In the genomic region with DNA sequence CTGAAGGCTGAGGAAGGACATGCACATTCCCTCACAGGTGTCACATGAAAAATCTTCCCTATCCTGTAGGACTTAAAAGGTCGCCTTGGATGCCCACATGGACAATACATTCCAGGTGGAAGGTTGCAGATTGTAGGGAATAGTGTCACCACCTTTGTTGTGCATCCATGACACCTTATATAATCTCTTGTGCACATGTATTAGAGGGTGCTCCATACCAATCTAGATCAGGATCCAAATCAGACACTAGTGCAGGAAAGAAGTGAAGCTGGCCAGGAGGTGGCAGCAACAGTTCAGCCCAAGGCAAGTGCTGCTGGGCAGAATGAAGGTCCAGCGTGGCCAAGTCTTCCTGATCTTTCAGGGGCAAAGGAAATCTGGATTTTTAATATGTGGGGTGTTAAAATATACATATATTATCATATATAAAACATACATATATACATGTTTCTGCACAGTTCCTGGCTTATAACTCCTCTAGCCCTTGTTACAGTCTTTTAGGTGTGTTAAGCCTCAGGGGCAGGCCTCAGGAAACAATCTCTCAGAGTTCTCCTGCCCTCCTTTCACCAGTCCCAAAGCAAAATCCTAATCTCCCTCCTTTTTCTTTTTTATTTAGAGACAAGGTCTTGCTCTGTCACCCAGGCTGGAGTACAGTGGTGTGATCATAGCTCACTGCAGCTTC, we compare ENCODE assay signal across 8 cellular contexts. TPM values are rescaled to one million over a fixed set of nuclear protein-coding genes. Genes with fewer than 3 reads are reported as not detected.
DNase-seq lines count a peak whose midpoint lies in the region; ATAC-seq, FAIRE-seq and TF ChIP-seq lines count a peak whose summit lies in the region.

No MANE protein-coding gene starts in this region.

- no peaks in the 10 kb centered on the region for H3K27me3 ChIP-seq in AG04450 (ENCODE audit: control insufficient read depth, insufficient read depth, low read length)
- H3K27me3 ChIP-seq in MG63: no peaks in the 10 kb centered on the region
- no peaks in the 10 kb centered on the region for H3K27me3 ChIP-seq in SU-DHL-6 (ENCODE audit: low read length)
- no peaks in the 10 kb centered on the region for H3K27me3 ChIP-seq in small intestine (ENCODE audit: control insufficient read depth in 2 of 2, insufficient read depth in 2 of 2, low read length in 2 of 2)

- H4K20me1 ChIP-seq in SU-DHL-6 (ENCODE audit: low read depth, low read length): no peaks in the 10 kb centered on the region

- no peaks in the 10 kb centered on the region for H3K9me2 ChIP-seq in SU-DHL-6 (replicated peaks; ENCODE audit: insufficient read depth, low read length)

- H3K27ac ChIP-seq in AG04450 (ENCODE audit: low read depth, low read length) (no peak overlapping the region), SU-DHL-6 (ENCODE audit: low read depth, low read length) (no peak overlapping the region), small intestine (ENCODE audit: low read depth in 1 of 2, low read length in 1 of 2) (no peak overlapping the region)

- H3K4me3 ChIP-seq in AG04450 (ENCODE audit: low read depth, low read length) (no peak overlapping the region), GM12875 (ENCODE audit: low read depth, low read length) (no peak overlapping the region), MG63 (no peak overlapping the region), SU-DHL-6 (ENCODE audit: insufficient read depth, low read length, poor library complexity, severe bottlenecking) (no peak overlapping the region), astrocyte of the spinal cord (ENCODE audit: low read depth, low read length) (no peak overlapping the region), small intestine (ENCODE audit: low read depth in 1 of 2, low read length in 2 of 2) (no peak overlapping the region)

- CTCF ChIA-PET in AG04450 (lab: Charles Lee): interaction anchor here (0.7 to 6.2 kb wide), 20 partner anchors 9 to 393 kb away, joined by 3 to 125 read pairs (median 4); partner anchors contain the start of gene CASP10

- in situ Hi-C loops in astrocyte of the spinal cord (cut with HindIII; ENCODE audit: low sequenced_read_pairs): no loop called here

- peak; percentile 38 for DNase-seq in AG04450 (ENCODE audit: low read depth, low spot score)
- peak; percentile 67 for DNase-seq in MG63
- peak; percentile 69 for DNase-seq in astrocyte of the spinal cord (ENCODE audit: low read depth, low spot score)
- DNase-seq in iPS DF 4.7 (ENCODE audit: extremely low read depth, low spot score): peak; percentile 28
- DNase-seq in small intestine: peak; percentile 74

- no peak overlapping the region for H3K4me2 ChIP-seq in SU-DHL-6 (ENCODE audit: low read depth, low read length, poor library complexity, severe bottlenecking)

- H3K36me3 ChIP-seq in MG63: peaks cover 35% of the 10 kb centered on the region
- peaks cover 34% of the 10 kb centered on the region for H3K36me3 ChIP-seq in SU-DHL-6 (ENCODE audit: low read length)
- H3K36me3 ChIP-seq in small intestine (ENCODE audit: control insufficient read depth in 2 of 2, insufficient read depth in 2 of 2, low read length in 2 of 2): peaks cover 6 to 11% of the 10 kb centered on the region in 2 donors

- no peak overlapping the region for H2AFZ ChIP-seq in SU-DHL-6 (ENCODE audit: low read depth, low read length, severe bottlenecking)

- no peak for TF ChIP-seq POLR2A in GM18505 (IDR thresholded peaks at IDR 0.05; ENCODE audit: borderline replicate concordance, extremely low read depth, insufficient read depth, insufficient read length)

- no peak for FAIRE-seq in small intestine (lab: Jason Lieb, UNC)

- no peak for ATAC-seq in GM18505 (IDR thresholded peaks at IDR 0.05; ENCODE audit: unreplicated experiment)

- WGBS in small intestine, 3 donors: 36 to 53% (median 49%) methylated on average over 2 of the region's 2 CpGs

- H3K9me3 ChIP-seq in AG04450 (ENCODE audit: control insufficient read depth, insufficient read depth, low read length) (no peaks in the 10 kb centered on the region), MG63 (no peaks in the 10 kb centered on the region), SU-DHL-6 (ENCODE audit: insufficient read depth, low read length) (no peaks in the 10 kb centered on the region), small intestine (ENCODE audit: control insufficient read depth, low read depth) (no peaks in the 10 kb centered on the region)

- POLR2A ChIA-PET in AG04450 (lab: Yijun Ruan, JAX): no interaction called here

- peaks cover 21% of the 10 kb centered on the region for H3F3A ChIP-seq in SU-DHL-6 (ENCODE audit: insufficient read depth)

- TF ChIP-seq CTCF in AG04450 (IDR thresholded peaks at IDR 0.05; ENCODE audit: low read depth, low read length) (peak; percentile 87), GM12875 (IDR thresholded peaks at IDR 0.05; ENCODE audit: borderline replicate concordance, insufficient read depth, low read depth, low read length) (peak; percentile 65; the same call in 1 of the 2 replicates), SU-DHL-6 (IDR thresholded peaks at IDR 0.05; ENCODE audit: insufficient read depth, low read length, poor library complexity, severe bottlenecking) (peak; percentile 71), astrocyte of the spinal cord (IDR thresholded peaks at IDR 0.05; ENCODE audit: low read depth, low read length) (peak; percentile 82)

- no peaks in the 10 kb centered on the region for H3K4me1 ChIP-seq in small intestine (ENCODE audit: control insufficient read depth in 2 of 2, insufficient read depth in 1 of 2, low read depth in 1 of 2, low read length in 1 of 2)

- H3K79me2 ChIP-seq in SU-DHL-6 (ENCODE audit: insufficient read depth, low read length): no peaks in the 10 kb centered on the region

- no peak overlapping the region for H3K9ac ChIP-seq in SU-DHL-6 (ENCODE audit: low read length)

RNA-seq across cellular contexts. Expression of gene NIF3L1, which starts 16.6 kb away (rescaled TPM):
- 36.6 and 38.7 TPM in 2 replicates for polyA plus RNA-seq in AG04450 (2011; rRNA removed)
- 22.7 and 26.2 TPM in 2 replicates for polyA minus RNA-seq in AG04450 (2011; rRNA and poly(A)+ RNA removed)
- total RNA-seq in MG63 (2014; rRNA removed; shearing (Covaris generic); ENCODE audit: low replicate concordance): 47.7 and 50.0 TPM in 2 replicates
- polyA plus RNA-seq in small intestine: 10 to 100 TPM; 17.6 to 33.2 (median 32.0) TPM

RNA-seq across cellular contexts. Expression of gene PPIL3, which starts 16.9 kb away (rescaled TPM):
- 31.0 and 40.8 TPM in 2 replicates for polyA plus RNA-seq in AG04450 (2011; rRNA removed)
- 7.4 and 12.8 TPM in 2 replicates for polyA minus RNA-seq in AG04450 (2011; rRNA and poly(A)+ RNA removed)
- total RNA-seq in MG63 (2014; rRNA removed; shearing (Covaris generic); ENCODE audit: low replicate concordance): 56.5 and 155 TPM in 2 replicates
- 10 to 100 TPM; 14.1 to 17.9 (median 14.6) TPM for polyA plus RNA-seq in small intestine

RNA-seq across cellular contexts. Expression of gene CLK1, which starts 41.3 kb away (rescaled TPM):
- 66.0 and 103 TPM in 2 replicates for polyA plus RNA-seq in AG04450 (2011; rRNA removed)
- 30.1 and 46.9 TPM in 2 replicates for polyA minus RNA-seq in AG04450 (2011; rRNA and poly(A)+ RNA removed)
- 22.9 and 42.9 TPM in 2 replicates for total RNA-seq in MG63 (2014; rRNA removed; shearing (Covaris generic); ENCODE audit: low replicate concordance)
- polyA plus RNA-seq in small intestine: 100 to 1,000 TPM in 2 of 3 donors, 10 to 100 TPM in 1; 76.0 to 281 (median 169) TPM

RNA-seq across cellular contexts. Expression of gene ORC2, which starts 57.7 kb away (rescaled TPM):
- polyA plus RNA-seq in AG04450 (2011; rRNA removed): 4.7 and 4.9 TPM in 2 replicates
- polyA minus RNA-seq in AG04450 (2011; rRNA and poly(A)+ RNA removed): 3.3 and 6.9 TPM in 2 replicates
- total RNA-seq in MG63 (2014; rRNA removed; shearing (Covaris generic); ENCODE audit: low replicate concordance): 15.6 and 29.0 TPM in 2 replicates
- 10 to 100 TPM in 2 of 3 donors, 1 to 10 TPM in 1; 8.9 to 11.8 (median 11.0) TPM for polyA plus RNA-seq in small intestine
